Comparison of ENCODE assay signal across 1 cellular context in genomic region chr12:117134059-117134458, GRCh38.
TF ChIP-seq lines count a peak whose summit lies in the region.

No MANE protein-coding gene starts in this region.

TF ChIP-seq in IMR-90, 13 proteins besides CTCF, POLR2A, EP300 and RAD21 (continued from another document):
- TF ChIP-seq ELK1 (IDR thresholded peaks at IDR 0.05; ENCODE audit: borderline replicate concordance, low read depth, low read length) (no peak), RFX5 (IDR thresholded peaks at IDR 0.05; ENCODE audit: low read depth, low read length) (no peak), CHD1 (IDR thresholded peaks at IDR 0.05; ENCODE audit: low read depth, low read length) (no peak), SMC3 (IDR thresholded peaks at IDR 0.05; ENCODE audit: low read depth, low read length) (no peak), MAFK (IDR thresholded peaks at IDR 0.05; ENCODE audit: low read depth, low read length) (no peak), NFE2L2 (IDR thresholded peaks at IDR 0.05; ENCODE audit: low read depth, low read length) (no peak), BHLHE40 (IDR thresholded peaks at IDR 0.05; ENCODE audit: low read depth, low read length) (no peak)
TF ChIP-seq in IMR-90: peak in this region for 0.
